In genomic region chr2:234981197-234982095, GRCh38 we compare ENCODE assay signal across 8 cellular contexts. TPM values are rescaled to one million over a fixed set of nuclear protein-coding genes. Genes with fewer than 3 reads are reported as not detected.
DNase-seq lines count a peak whose midpoint lies in the region; FAIRE-seq and TF ChIP-seq lines count a peak whose summit lies in the region.

No MANE protein-coding gene starts in this region.

- no peak overlapping the region for H3K14ac ChIP-seq in trophoblast cell (ENCODE audit: low read length)

- no peak for TF ChIP-seq CTCF in foreskin fibroblast (IDR thresholded peaks at IDR 0.05; ENCODE audit: low read depth, low read length)
- TF ChIP-seq CTCF in CD14-positive monocyte (IDR thresholded peaks at IDR 0.05): no peak

- H2BK120ac ChIP-seq in trophoblast cell (ENCODE audit: insufficient read depth, low read length, poor library complexity): peak overlapping the region; percentile 85

- peak overlapping the region; percentile 75 for H2BK12ac ChIP-seq in trophoblast cell (ENCODE audit: low read length)

- no peak overlapping the region for H2AFZ ChIP-seq in trophoblast cell (ENCODE audit: insufficient read depth, low read length, poor library complexity)

- H3K4me3 Mint-ChIP-seq in CD14-positive monocyte: peak overlapping the region in 1 of 2 donors; percentile 3

- H3K27me3 Mint-ChIP-seq in CD14-positive monocyte (ENCODE audit: low read depth in 3 of 3): peaks cover 8 to 25% (median 12%) of the 10 kb centered on the region in 3 donors

- H3K27me3 ChIP-seq in trophoblast cell (ENCODE audit: insufficient read depth, low read length): no peaks in the 10 kb centered on the region

- peak overlapping the region; percentile 52 for H4K8ac ChIP-seq in trophoblast cell (ENCODE audit: low read depth, low read length)

- DNase-seq in EL: peak; percentile 100
- DNase-seq in RCC 7860 (ENCODE audit: low spot score): peak; percentile 100
- DNase-seq in foreskin fibroblast: peak; percentile 99
- peak; percentile 95 to 98 for DNase-seq in trophoblast cell
- DNase-seq in NCI-H82 (lab: John Stamatoyannopoulos, UW): no peak
- DNase-seq in CD14-positive monocyte (ENCODE audit: low spot score): no peak
- DNase-seq in putamen (ENCODE audit: low spot score): no peak
- no peak for DNase-seq in NCI-H1694 (lab: John Stamatoyannopoulos, UW)

- no peak overlapping the region for H2AK5ac ChIP-seq in trophoblast cell (ENCODE audit: low read length)

- FAIRE-seq in RCC 7860 (lab: Jason Lieb, UNC): peak; percentile 98

- peak overlapping the region in 1 of 2 donors; percentile 0 for H3K4me3 ChIP-seq in foreskin fibroblast (ENCODE audit: low read depth in 1 of 2, low read length in 2 of 2)
- no peak overlapping the region for H3K4me3 ChIP-seq in trophoblast cell (ENCODE audit: low read depth, low read length)

- peaks cover 0 to 12% (median 7%) of the 10 kb centered on the region in 7 donors for H3K9me3 Mint-ChIP-seq in CD14-positive monocyte

- peak overlapping the region; percentile 90 for H2BK5ac ChIP-seq in trophoblast cell (ENCODE audit: low read depth, low read length, poor library complexity)

- H3K79me2 ChIP-seq in trophoblast cell (ENCODE audit: control insufficient read depth, insufficient read depth, low read length, poor library complexity): peaks cover 20% of the 10 kb centered on the region

- H3K23ac ChIP-seq in trophoblast cell (ENCODE audit: low read length): no peak overlapping the region

- H3K4me1 ChIP-seq in trophoblast cell (ENCODE audit: control insufficient read depth in 1 of 2, insufficient read depth in 2 of 2, low read length in 2 of 2): peaks cover 50 to 58% of the 10 kb centered on the region in 2 experiments

- peaks cover 0 to 2% of the 10 kb centered on the region in 2 donors for H3K36me3 Mint-ChIP-seq in CD14-positive monocyte

- H3K9ac ChIP-seq in trophoblast cell (ENCODE audit: low read length): no peak overlapping the region

- peak overlapping the region; percentile 54 for H3K4me2 ChIP-seq in trophoblast cell (ENCODE audit: low read length)

- intact Hi-C loops in CD14-positive monocyte (cut with micrococcal nuclease): no loop called here

- H3K18ac ChIP-seq in trophoblast cell (ENCODE audit: low read length): peak overlapping the region; percentile 70

- H3K27ac ChIP-seq in trophoblast cell (ENCODE audit: low read depth, low read length): peak overlapping the region; percentile 97

- no peak overlapping the region for H4K12ac ChIP-seq in trophoblast cell (ENCODE audit: low read depth, low read length)

- no CpG with 5 or more reads among the region's 26 CpGs for WGBS in trophoblast cell (ENCODE audit: extremely low coverage, insufficient coverage, insufficient read length)

- H4K91ac ChIP-seq in trophoblast cell (ENCODE audit: low read depth, low read length): peak overlapping the region; percentile 84

- H3K4me1 Mint-ChIP-seq in CD14-positive monocyte: peaks cover 29% of the 10 kb centered on the region

- peak overlapping the region in 1 of 7 donors; percentile 11 for H3K27ac Mint-ChIP-seq in CD14-positive monocyte

- H3K9me3 ChIP-seq in trophoblast cell (ENCODE audit: insufficient read depth, low read depth, low read length): no peaks in the 10 kb centered on the region

- H3K79me1 ChIP-seq in trophoblast cell (ENCODE audit: low read length): peaks cover 31% of the 10 kb centered on the region

- peak overlapping the region; percentile 71 for H3K4ac ChIP-seq in trophoblast cell (ENCODE audit: low read depth, low read length)

- peaks cover 9 to 14% of the 10 kb centered on the region in 2 experiments for H3K36me3 ChIP-seq in trophoblast cell (ENCODE audit: control insufficient read depth in 1 of 2, insufficient read depth in 2 of 2, low read length in 2 of 2)

RNA-seq across cellular contexts. Expression of gene SH3BP4, which starts 29.6 kb away (rescaled TPM):
- 35.4 and 36.3 TPM in 2 replicates for polyA plus RNA-seq in trophoblast cell (2013)
- polyA plus RNA-seq in CD14-positive monocyte: 1 to 10 TPM in 1 of 2 donors, under 1 TPM in 1; 0.66 to 1.6 TPM

Comparison
In these comparisons a context has a peak if more than half of its experiments do, and no peak if none do; other contexts are left out.
1. DNase-seq: peak in EL (single experiment), RCC 7860 (single experiment), foreskin fibroblast (2 of 2) and trophoblast cell (2 of 2); none in NCI-H82 (single experiment), CD14-positive monocyte (single experiment), putamen (single experiment) and NCI-H1694 (single experiment).